1 cellular context compared by ENCODE assay signal in the genomic region with DNA sequence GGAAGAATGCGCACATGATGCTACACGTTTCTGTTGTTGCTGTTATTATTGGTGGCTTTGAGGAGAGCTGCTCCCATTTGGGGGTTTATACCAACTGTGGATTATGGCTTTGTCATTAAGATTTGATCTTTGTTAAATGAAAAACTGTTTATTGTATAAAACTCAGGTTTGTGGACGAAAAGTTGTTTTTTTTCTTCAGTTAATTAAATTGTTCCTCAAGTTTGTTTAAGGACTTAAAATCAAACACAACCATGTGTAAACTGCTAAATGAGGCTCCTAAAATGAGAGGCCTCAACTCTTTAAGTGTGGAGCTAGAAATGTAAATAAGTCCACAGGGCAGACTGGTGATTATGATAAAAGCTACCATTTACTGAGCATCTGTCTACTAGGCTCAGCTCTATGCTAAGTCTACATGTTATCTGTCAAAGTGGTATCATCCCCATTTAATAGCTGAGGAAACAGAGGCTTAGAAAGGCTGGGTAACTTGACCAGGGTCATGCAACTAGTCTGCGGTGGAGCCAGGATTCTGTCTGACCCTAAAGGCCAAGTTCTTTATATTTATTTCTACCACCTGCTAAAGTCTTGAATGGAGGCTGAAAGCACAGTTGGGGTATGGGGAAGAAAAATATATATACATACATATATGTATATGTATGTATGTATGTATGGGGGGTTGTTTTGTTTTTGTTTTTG.
TF ChIP-seq lines count a peak whose summit lies in the region.

No MANE protein-coding gene starts in this region.

TF ChIP-seq in H1, 55 proteins besides CTCF, POLR2A, EP300 and RAD21:
- TF ChIP-seq TAF1 (IDR thresholded peaks at IDR 0.05; ENCODE audit: low read depth, low read length), result no peak
- TF ChIP-seq FOSL1 (IDR thresholded peaks at IDR 0.05; ENCODE audit: insufficient read depth, low read depth, low read length), result no peak
- no peak for TF ChIP-seq CHD2 (IDR thresholded peaks at IDR 0.05; ENCODE audit: low read length)
- TF ChIP-seq CREB1 (IDR thresholded peaks at IDR 0.05), result no peak
- no peak for TF ChIP-seq GABPA (IDR thresholded peaks at IDR 0.05; ENCODE audit: borderline replicate concordance, insufficient read depth, low read length)
- no peak for TF ChIP-seq GTF2F1 (IDR thresholded peaks at IDR 0.05; ENCODE audit: borderline replicate concordance, low read depth, low read length)
- no peak for TF ChIP-seq YY1 (IDR thresholded peaks at IDR 0.05; ENCODE audit: low read depth, low read length)
- TF ChIP-seq, protein P1, sequence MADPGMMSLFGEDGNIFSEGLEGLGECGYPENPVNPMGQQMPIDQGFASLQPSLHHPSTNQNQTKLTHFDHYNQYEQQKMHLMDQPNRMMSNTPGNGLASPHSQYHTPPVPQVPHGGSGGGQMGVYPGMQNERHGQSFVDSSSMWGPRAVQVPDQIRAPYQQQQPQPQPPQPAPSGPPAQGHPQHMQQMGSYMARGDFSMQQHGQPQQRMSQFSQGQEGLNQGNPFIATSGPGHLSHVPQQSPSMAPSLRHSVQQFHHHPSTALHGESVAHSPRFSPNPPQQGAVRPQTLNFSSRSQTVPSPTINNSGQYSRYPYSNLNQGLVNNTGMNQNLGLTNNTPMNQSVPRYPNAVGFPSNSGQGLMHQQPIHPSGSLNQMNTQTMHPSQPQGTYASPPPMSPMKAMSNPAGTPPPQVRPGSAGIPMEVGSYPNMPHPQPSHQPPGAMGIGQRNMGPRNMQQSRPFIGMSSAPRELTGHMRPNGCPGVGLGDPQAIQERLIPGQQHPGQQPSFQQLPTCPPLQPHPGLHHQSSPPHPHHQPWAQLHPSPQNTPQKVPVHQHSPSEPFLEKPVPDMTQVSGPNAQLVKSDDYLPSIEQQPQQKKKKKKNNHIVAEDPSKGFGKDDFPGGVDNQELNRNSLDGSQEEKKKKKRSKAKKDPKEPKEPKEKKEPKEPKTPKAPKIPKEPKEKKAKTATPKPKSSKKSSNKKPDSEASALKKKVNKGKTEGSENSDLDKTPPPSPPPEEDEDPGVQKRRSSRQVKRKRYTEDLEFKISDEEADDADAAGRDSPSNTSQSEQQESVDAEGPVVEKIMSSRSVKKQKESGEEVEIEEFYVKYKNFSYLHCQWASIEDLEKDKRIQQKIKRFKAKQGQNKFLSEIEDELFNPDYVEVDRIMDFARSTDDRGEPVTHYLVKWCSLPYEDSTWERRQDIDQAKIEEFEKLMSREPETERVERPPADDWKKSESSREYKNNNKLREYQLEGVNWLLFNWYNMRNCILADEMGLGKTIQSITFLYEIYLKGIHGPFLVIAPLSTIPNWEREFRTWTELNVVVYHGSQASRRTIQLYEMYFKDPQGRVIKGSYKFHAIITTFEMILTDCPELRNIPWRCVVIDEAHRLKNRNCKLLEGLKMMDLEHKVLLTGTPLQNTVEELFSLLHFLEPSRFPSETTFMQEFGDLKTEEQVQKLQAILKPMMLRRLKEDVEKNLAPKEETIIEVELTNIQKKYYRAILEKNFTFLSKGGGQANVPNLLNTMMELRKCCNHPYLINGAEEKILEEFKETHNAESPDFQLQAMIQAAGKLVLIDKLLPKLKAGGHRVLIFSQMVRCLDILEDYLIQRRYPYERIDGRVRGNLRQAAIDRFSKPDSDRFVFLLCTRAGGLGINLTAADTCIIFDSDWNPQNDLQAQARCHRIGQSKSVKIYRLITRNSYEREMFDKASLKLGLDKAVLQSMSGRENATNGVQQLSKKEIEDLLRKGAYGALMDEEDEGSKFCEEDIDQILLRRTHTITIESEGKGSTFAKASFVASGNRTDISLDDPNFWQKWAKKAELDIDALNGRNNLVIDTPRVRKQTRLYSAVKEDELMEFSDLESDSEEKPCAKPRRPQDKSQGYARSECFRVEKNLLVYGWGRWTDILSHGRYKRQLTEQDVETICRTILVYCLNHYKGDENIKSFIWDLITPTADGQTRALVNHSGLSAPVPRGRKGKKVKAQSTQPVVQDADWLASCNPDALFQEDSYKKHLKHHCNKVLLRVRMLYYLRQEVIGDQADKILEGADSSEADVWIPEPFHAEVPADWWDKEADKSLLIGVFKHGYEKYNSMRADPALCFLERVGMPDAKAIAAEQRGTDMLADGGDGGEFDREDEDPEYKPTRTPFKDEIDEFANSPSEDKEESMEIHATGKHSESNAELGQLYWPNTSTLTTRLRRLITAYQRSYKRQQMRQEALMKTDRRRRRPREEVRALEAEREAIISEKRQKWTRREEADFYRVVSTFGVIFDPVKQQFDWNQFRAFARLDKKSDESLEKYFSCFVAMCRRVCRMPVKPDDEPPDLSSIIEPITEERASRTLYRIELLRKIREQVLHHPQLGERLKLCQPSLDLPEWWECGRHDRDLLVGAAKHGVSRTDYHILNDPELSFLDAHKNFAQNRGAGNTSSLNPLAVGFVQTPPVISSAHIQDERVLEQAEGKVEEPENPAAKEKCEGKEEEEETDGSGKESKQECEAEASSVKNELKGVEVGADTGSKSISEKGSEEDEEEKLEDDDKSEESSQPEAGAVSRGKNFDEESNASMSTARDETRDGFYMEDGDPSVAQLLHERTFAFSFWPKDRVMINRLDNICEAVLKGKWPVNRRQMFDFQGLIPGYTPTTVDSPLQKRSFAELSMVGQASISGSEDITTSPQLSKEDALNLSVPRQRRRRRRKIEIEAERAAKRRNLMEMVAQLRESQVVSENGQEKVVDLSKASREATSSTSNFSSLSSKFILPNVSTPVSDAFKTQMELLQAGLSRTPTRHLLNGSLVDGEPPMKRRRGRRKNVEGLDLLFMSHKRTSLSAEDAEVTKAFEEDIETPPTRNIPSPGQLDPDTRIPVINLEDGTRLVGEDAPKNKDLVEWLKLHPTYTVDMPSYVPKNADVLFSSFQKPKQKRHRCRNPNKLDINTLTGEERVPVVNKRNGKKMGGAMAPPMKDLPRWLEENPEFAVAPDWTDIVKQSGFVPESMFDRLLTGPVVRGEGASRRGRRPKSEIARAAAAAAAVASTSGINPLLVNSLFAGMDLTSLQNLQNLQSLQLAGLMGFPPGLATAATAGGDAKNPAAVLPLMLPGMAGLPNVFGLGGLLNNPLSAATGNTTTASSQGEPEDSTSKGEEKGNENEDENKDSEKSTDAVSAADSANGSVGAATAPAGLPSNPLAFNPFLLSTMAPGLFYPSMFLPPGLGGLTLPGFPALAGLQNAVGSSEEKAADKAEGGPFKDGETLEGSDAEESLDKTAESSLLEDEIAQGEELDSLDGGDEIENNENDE (IDR thresholded peaks at IDR 0.05; ENCODE audit: insufficient replicate concordance, low read length), result no peak
- TF ChIP-seq KDM1A (IDR thresholded peaks at IDR 0.05; ENCODE audit: borderline replicate concordance, low read length), result no peak
- no peak for TF ChIP-seq NRF1 (IDR thresholded peaks at IDR 0.05; ENCODE audit: low read depth, low read length)
- no peak for TF ChIP-seq TCF12 (IDR thresholded peaks at IDR 0.05; ENCODE audit: low read depth, low read length)
- TF ChIP-seq SP4 (IDR thresholded peaks at IDR 0.05; ENCODE audit: low read length), result no peak
- no peak for TF ChIP-seq RXRA (IDR thresholded peaks at IDR 0.05; ENCODE audit: insufficient read depth, low read depth, low read length)
- no peak for TF ChIP-seq KDM5A (IDR thresholded peaks at IDR 0.05; ENCODE audit: low read length)
- TF ChIP-seq POU5F1 (IDR thresholded peaks at IDR 0.05; ENCODE audit: low read depth, low read length), result no peak
- TF ChIP-seq, protein P2, sequence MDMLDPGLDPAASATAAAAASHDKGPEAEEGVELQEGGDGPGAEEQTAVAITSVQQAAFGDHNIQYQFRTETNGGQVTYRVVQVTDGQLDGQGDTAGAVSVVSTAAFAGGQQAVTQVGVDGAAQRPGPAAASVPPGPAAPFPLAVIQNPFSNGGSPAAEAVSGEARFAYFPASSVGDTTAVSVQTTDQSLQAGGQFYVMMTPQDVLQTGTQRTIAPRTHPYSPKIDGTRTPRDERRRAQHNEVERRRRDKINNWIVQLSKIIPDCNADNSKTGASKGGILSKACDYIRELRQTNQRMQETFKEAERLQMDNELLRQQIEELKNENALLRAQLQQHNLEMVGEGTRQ (IDR thresholded peaks at IDR 0.05; ENCODE audit: low read length), result no peak
